In the genomic region with DNA sequence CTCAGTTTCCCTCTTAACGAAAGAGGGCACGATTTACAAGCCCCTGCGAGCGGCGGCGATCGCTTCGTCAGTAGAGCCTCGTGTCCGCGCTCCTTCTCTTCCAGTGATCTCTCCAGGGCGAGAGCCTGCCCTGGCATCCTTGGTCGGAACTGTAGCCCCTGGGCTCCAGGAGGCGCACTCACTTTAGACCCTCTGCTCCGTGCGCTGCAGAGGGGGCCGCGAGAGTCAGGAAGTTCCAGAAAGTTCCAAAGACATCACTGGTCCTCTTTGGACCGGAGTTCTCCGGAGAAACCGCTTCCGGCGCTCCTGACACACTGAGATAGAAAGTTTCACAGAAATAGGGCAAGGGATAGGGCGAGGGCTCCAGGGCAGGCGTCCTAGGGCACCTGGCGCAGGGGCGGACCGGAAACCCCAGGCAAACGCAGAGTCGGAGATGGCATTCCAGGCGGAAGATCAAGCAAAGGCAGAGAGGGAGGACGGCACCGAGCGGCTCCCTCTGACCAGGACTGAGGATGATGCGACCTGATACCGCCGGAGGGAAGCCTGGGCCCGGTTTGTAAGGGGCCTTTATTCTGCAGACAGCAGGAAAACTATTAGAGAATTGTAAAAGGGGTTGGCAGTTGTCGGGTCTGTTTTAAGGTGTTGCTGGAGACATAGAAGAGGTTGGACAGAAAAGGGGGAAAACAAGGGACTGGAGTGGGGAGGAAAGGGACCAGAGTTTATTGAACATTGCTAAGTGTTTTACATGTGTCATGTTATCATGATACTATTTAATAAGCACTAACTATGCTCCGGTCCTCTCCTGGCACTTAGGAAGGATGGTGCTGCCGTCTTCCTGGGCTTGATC, we compare ENCODE assay signal across 10 cellular contexts. TPM values are rescaled to one million over a fixed set of nuclear protein-coding genes. Genes with fewer than 3 reads are reported as not detected.
A peak's percentile ranks its signal among the peaks of the same experiment; 100 is the strongest.
DNase-seq lines count a peak whose midpoint lies in the region; ATAC-seq and TF ChIP-seq lines count a peak whose summit lies in the region.
"Had no signal": no experiment of that assay in that cellular context is flagged by ENCODE, and none has a peak within 500 bp of the region (broad histone marks: within the 10 kb centered on the region; RNA-seq: fewer than 3 reads in every experiment).

No MANE protein-coding gene starts in this region.

- no peak for ATAC-seq in HG03378 (IDR thresholded peaks at IDR 0.05; ENCODE audit: unreplicated experiment)

- POLR2A ChIA-PET in activated CD4-positive, alpha-beta memory T cell treated with anti-CD3 and anti-CD28 coated beads, Interleukin-2, amount 10 ng/mL, durations not matched to agents 7 days and 5 days (lab: Charles Lee), result no interaction called here
- POLR2A ChIA-PET in activated CD4-positive, alpha-beta memory T cell treated with anti-CD3 and anti-CD28 coated beads for 36 hours (lab: Charles Lee), result no interaction called here
- POLR2A ChIA-PET in Caco-2 (lab: Charles Lee), result no interaction called here

- DNase-seq in activated CD4-positive, alpha-beta memory T cell treated with anti-CD3 and anti-CD28 coated beads, Interleukin-2, amount 10 ng/mL, durations not matched to agents 7 days and 5 days, result no peak
- DNase-seq in activated CD4-positive, alpha-beta memory T cell treated with anti-CD3 and anti-CD28 coated beads for 36 hours, result no peak
- no peak for DNase-seq in coronary artery (ENCODE audit: low spot score)
- DNase-seq in NCI-H1417 (lab: John Stamatoyannopoulos, UW), result no peak
- DNase-seq in Caco-2, result no peak
- DNase-seq: AML-193 had no signal

- intact Hi-C loops in activated CD4-positive, alpha-beta memory T cell treated with anti-CD3 and anti-CD28 coated beads for 36 hours (cut with micrococcal nuclease), result no loop called here
- intact Hi-C loops in Caco-2 (cut with micrococcal nuclease; ENCODE audit: unreplicated experiment), result no loop called here

- no TSS peak for BruUV-seq in Caco-2 (replicated peaks; lab: Mats Ljungman, UMichigan)

- H3K4me3 ChIP-seq in coronary artery, result peak overlapping the region; percentile 82
- peak overlapping the region; percentile 39 for H3K4me3 ChIP-seq in mesodermal cell (ENCODE audit: extremely low read depth, insufficient read depth, low read length, poor library complexity, severe bottlenecking)
- peak overlapping the region; percentile 56 for H3K4me3 ChIP-seq in thymus (ENCODE audit: low read length)
- no peak overlapping the region for H3K4me3 ChIP-seq in Caco-2 (ENCODE audit: low read depth, low read length)

- H3K27ac ChIP-seq in coronary artery, result peak overlapping the region in 1 of 2 donors; percentile 52
- H3K27ac ChIP-seq in mesodermal cell (ENCODE audit: low read depth, low read length, severe bottlenecking), result no peak overlapping the region
- no peak overlapping the region for H3K27ac ChIP-seq in thymus (ENCODE audit: low read depth)

- no peaks in the 10 kb centered on the region for H3K36me3 Mint-ChIP-seq in activated CD4-positive, alpha-beta memory T cell treated with anti-CD3 and anti-CD28 coated beads, Interleukin-2, amount 10 ng/mL, durations not matched to agents 7 days and 5 days (ENCODE audit: low read depth)
- H3K36me3 Mint-ChIP-seq in activated CD4-positive, alpha-beta memory T cell treated with anti-CD3 and anti-CD28 coated beads for 36 hours, result no peaks in the 10 kb centered on the region
- H3K36me3 Mint-ChIP-seq in Caco-2 (ENCODE audit: insufficient read depth, unreplicated experiment), result no peaks in the 10 kb centered on the region

- H3K4me1 Mint-ChIP-seq in activated CD4-positive, alpha-beta memory T cell treated with anti-CD3 and anti-CD28 coated beads, Interleukin-2, amount 10 ng/mL, durations not matched to agents 7 days and 5 days, result peaks cover 6% of the 10 kb centered on the region
- peaks cover 9% of the 10 kb centered on the region for H3K4me1 Mint-ChIP-seq in activated CD4-positive, alpha-beta memory T cell treated with anti-CD3 and anti-CD28 coated beads for 36 hours (ENCODE audit: low read depth)
- H3K4me1 Mint-ChIP-seq in Caco-2 (ENCODE audit: low read depth, unreplicated experiment), result no peaks in the 10 kb centered on the region

- H3K27me3 Mint-ChIP-seq in activated CD4-positive, alpha-beta memory T cell treated with anti-CD3 and anti-CD28 coated beads, Interleukin-2, amount 10 ng/mL, durations not matched to agents 7 days and 5 days, result peaks cover 46% of the 10 kb centered on the region
- H3K27me3 Mint-ChIP-seq in activated CD4-positive, alpha-beta memory T cell treated with anti-CD3 and anti-CD28 coated beads for 36 hours, result peaks cover 39% of the 10 kb centered on the region
- H3K27me3 Mint-ChIP-seq in Caco-2 (ENCODE audit: insufficient read depth, unreplicated experiment), result peaks cover 13% of the 10 kb centered on the region

- no peaks in the 10 kb centered on the region for H3K9me3 Mint-ChIP-seq in activated CD4-positive, alpha-beta memory T cell treated with anti-CD3 and anti-CD28 coated beads, Interleukin-2, amount 10 ng/mL, durations not matched to agents 7 days and 5 days
- no peaks in the 10 kb centered on the region for H3K9me3 Mint-ChIP-seq in activated CD4-positive, alpha-beta memory T cell treated with anti-CD3 and anti-CD28 coated beads for 36 hours
- H3K9me3 Mint-ChIP-seq in Caco-2 (ENCODE audit: unreplicated experiment), result no peaks in the 10 kb centered on the region

- peaks cover 4% of the 10 kb centered on the region for H3K9me3 ChIP-seq in mesodermal cell (ENCODE audit: control insufficient read depth, low read length)
- H3K9me3 ChIP-seq in thymus (ENCODE audit: control insufficient read depth), result peaks cover 6% of the 10 kb centered on the region
- H3K9me3 ChIP-seq in Caco-2, result no peaks in the 10 kb centered on the region

- 10 to 20% methylated on average over 36 to 37 of the region's 41 CpGs for WGBS in mesodermal cell (ENCODE audit: insufficient coverage in 2 of 2), 2 experiments
- 38% methylated on average over 41 of the region's 41 CpGs for WGBS in thymus

- CTCF ChIA-PET in activated CD4-positive, alpha-beta memory T cell treated with anti-CD3 and anti-CD28 coated beads, Interleukin-2, amount 10 ng/mL, durations not matched to agents 7 days and 5 days (lab: Charles Lee), result no interaction called here
- CTCF ChIA-PET in activated CD4-positive, alpha-beta memory T cell treated with anti-CD3 and anti-CD28 coated beads for 36 hours (lab: Charles Lee), result interaction anchor here (1.2 kb wide), 1 partner anchor 118 kb away, joined by 4 read pairs; no protein-coding TSS in a partner anchor
- CTCF ChIA-PET in Caco-2 (lab: Charles Lee), result no interaction called here

- TF ChIP-seq CTCF in coronary artery (IDR thresholded peaks at IDR 0.05) (no peak), Caco-2 (IDR thresholded peaks at IDR 0.05; ENCODE audit: insufficient read depth in 1 of 2, low read depth in 1 of 2, low read length in 1 of 2, severe bottlenecking in 1 of 2, unreplicated experiment in 1 of 2) (no peak)

- H3K4me1 ChIP-seq in mesodermal cell (ENCODE audit: control insufficient read depth, insufficient read depth, low read length, poor library complexity, severe bottlenecking), result peaks cover 15% of the 10 kb centered on the region
- peaks cover 11% of the 10 kb centered on the region for H3K4me1 ChIP-seq in thymus (ENCODE audit: control insufficient read depth, insufficient read depth, low read length)
- no peaks in the 10 kb centered on the region for H3K4me1 ChIP-seq in Caco-2

- H3K27me3 ChIP-seq in thymus (ENCODE audit: control insufficient read depth, insufficient read depth) (peaks cover 52% of the 10 kb centered on the region), Caco-2 (replicated peaks; ENCODE audit: control insufficient read depth, insufficient read depth, low read length) (no peaks in the 10 kb centered on the region)

- no peak overlapping the region for H3K27ac Mint-ChIP-seq in activated CD4-positive, alpha-beta memory T cell treated with anti-CD3 and anti-CD28 coated beads, Interleukin-2, amount 10 ng/mL, durations not matched to agents 7 days and 5 days
- H3K27ac Mint-ChIP-seq in activated CD4-positive, alpha-beta memory T cell treated with anti-CD3 and anti-CD28 coated beads for 36 hours, result no peak overlapping the region
- H3K27ac Mint-ChIP-seq in Caco-2 (ENCODE audit: unreplicated experiment), result no peak overlapping the region

- H3K36me3 ChIP-seq in mesodermal cell (ENCODE audit: control insufficient read depth, insufficient read depth, low read length) (no peaks in the 10 kb centered on the region), thymus (ENCODE audit: control insufficient read depth, insufficient read depth) (no peaks in the 10 kb centered on the region), Caco-2 (ENCODE audit: control insufficient read depth, insufficient read depth, low read length) (no peaks in the 10 kb centered on the region)

- peak overlapping the region; percentile 21 for H3K4me3 Mint-ChIP-seq in activated CD4-positive, alpha-beta memory T cell treated with anti-CD3 and anti-CD28 coated beads, Interleukin-2, amount 10 ng/mL, durations not matched to agents 7 days and 5 days
- no peak overlapping the region for H3K4me3 Mint-ChIP-seq in activated CD4-positive, alpha-beta memory T cell treated with anti-CD3 and anti-CD28 coated beads for 36 hours
- H3K4me3 Mint-ChIP-seq in Caco-2 (ENCODE audit: unreplicated experiment), result no peak overlapping the region

RNA-seq across cellular contexts. Expression of a gene that starts 1.3 kb away (rescaled TPM):
- total RNA-seq in activated CD4-positive, alpha-beta memory T cell treated with anti-CD3 and anti-CD28 coated beads, Interleukin-2, amount 10 ng/mL, durations not matched to agents 7 days and 5 days, result not detected
- under 1 TPM; 0.07 to 0.21 TPM for total RNA-seq in activated CD4-positive, alpha-beta memory T cell treated with anti-CD3 and anti-CD28 coated beads for 36 hours
- polyA plus RNA-seq in mesodermal cell (2013, experiment 1 of 2), result 1.7 TPM
- polyA plus RNA-seq in mesodermal cell (2013, experiment 2 of 2), result 2.6 TPM
- polyA plus RNA-seq in thymus, result 0.64 TPM
- 0.82 and 1.6 TPM in 2 replicates for total RNA-seq in Caco-2 (2022)
- total RNA-seq: dermis microvascular lymphatic vessel endothelial cell had no signal
